In genomic region chr11:57349491-57350274, GRCh38 we compare ENCODE assay signal across 8 cellular contexts.
DNase-seq lines count a peak whose midpoint lies in the region; ATAC-seq lines count a peak whose summit lies in the region.

No MANE protein-coding gene starts in this region.

- H3K4me1 Mint-ChIP-seq in central memory CD8-positive, alpha-beta T cell, result peaks cover 7% of the 10 kb centered on the region

- ATAC-seq in central memory CD8-positive, alpha-beta T cell (replicated peaks; ENCODE audit: extremely low read depth, poor library complexity, severe bottlenecking), result no peak
- ATAC-seq in HG03520 (IDR thresholded peaks at IDR 0.05; ENCODE audit: unreplicated experiment), result no peak
- no peak for ATAC-seq in HG03045 (IDR thresholded peaks at IDR 0.05; ENCODE audit: unreplicated experiment)

- peak; percentile 25 for DNase-seq in COR-L47 (lab: John Stamatoyannopoulos, UW)
- DNase-seq in HuH-7 (ENCODE audit: low spot score), result peak; percentile 66
- DNase-seq in activated CD4-positive, CD25-positive, alpha-beta regulatory T cell treated with anti-CD3 and anti-CD28 coated beads, Interleukin-2, amount 50 U/mL, for 72 hours, result peak; percentile 74
- peak; percentile 21 to 54 for DNase-seq in central memory CD8-positive, alpha-beta T cell (ENCODE audit: low spot score in 2 of 2)
- peak; percentile 81 for DNase-seq in left kidney (ENCODE audit: low read depth, low spot score)
- DNase-seq in stimulated activated CD4-positive, alpha-beta T cell treated with anti-CD3 and anti-CD28 coated beads, TNF-alpha, amount 100 ng/mL, for 1 hour (ENCODE audit: low read depth in 3 of 3, low spot score in 1 of 3), result peak; percentile 12 to 55 (median 35)

- H3K4me3 Mint-ChIP-seq in central memory CD8-positive, alpha-beta T cell, result no peak overlapping the region

- no peak overlapping the region for H3K27ac Mint-ChIP-seq in central memory CD8-positive, alpha-beta T cell (ENCODE audit: low read depth)

- H3K27me3 Mint-ChIP-seq in central memory CD8-positive, alpha-beta T cell, result peaks cover 7% of the 10 kb centered on the region

- H3K9me3 Mint-ChIP-seq in central memory CD8-positive, alpha-beta T cell, result no peaks in the 10 kb centered on the region

- H3K36me3 Mint-ChIP-seq in central memory CD8-positive, alpha-beta T cell (ENCODE audit: insufficient read depth), result no peaks in the 10 kb centered on the region

Comparison
In these comparisons a context has a peak if more than half of its experiments do, and no peak if none do; other contexts are left out.
1. DNase-seq: peak in every context shown above with its lines; median percentile 81 in left kidney; 74 in activated CD4-positive, CD25-positive, alpha-beta regulatory T cell treated with anti-CD3 and anti-CD28 coated beads, Interleukin-2, amount 50 U/mL, for 72 hours; 66 in HuH-7; 38 in central memory CD8-positive, alpha-beta T cell; 35 in stimulated activated CD4-positive, alpha-beta T cell treated with anti-CD3 and anti-CD28 coated beads, TNF-alpha, amount 100 ng/mL, for 1 hour; 25 in COR-L47.